In genomic region chr2:9234680-9235387, GRCh38 we compare ENCODE assay signal across 1 cellular context.
TF ChIP-seq lines count a peak whose summit lies in the region.

No MANE protein-coding gene starts in this region.

TF ChIP-seq in HepG2, 621 proteins besides CTCF, POLR2A, EP300 and RAD21 (continued from another document and continues in another):
- TF ChIP-seq AHDC1 (CRISPR knock-in tag; IDR thresholded peaks at IDR 0.05; ENCODE audit: borderline replicate concordance), result peak; percentile 32; the same call in 1 of the 2 replicates
- TF ChIP-seq ZSCAN29 (CRISPR knock-in tag; conservative IDR thresholded peaks at IDR 0.05), result no peak
- no peak for TF ChIP-seq AKNA (CRISPR knock-in tag; IDR thresholded peaks at IDR 0.05; ENCODE audit: borderline replicate concordance)
- TF ChIP-seq SALL1 (CRISPR knock-in tag; IDR thresholded peaks at IDR 0.05), result peak; percentile 34; the same call in 1 of the 2 replicates
- no peak for TF ChIP-seq MXI1 (IDR thresholded peaks at IDR 0.05; ENCODE audit: borderline replicate concordance, low read depth, low read length)
- TF ChIP-seq ZNF18 (CRISPR knock-in tag; IDR thresholded peaks at IDR 0.05; ENCODE audit: insufficient replicate concordance), result no peak
- 0 out of 2 replicates have a peak, but pooled peaks have one; percentile 26 for TF ChIP-seq PHF8 (CRISPR knock-in tag; IDR thresholded peaks at IDR 0.05)
- no peak for TF ChIP-seq JARID2 (CRISPR knock-in tag; IDR thresholded peaks at IDR 0.05; ENCODE audit: insufficient replicate concordance)
- no peak for TF ChIP-seq MIXL1 (CRISPR knock-in tag; IDR thresholded peaks at IDR 0.05)
- TF ChIP-seq ZBTB46 (CRISPR knock-in tag; IDR thresholded peaks at IDR 0.05; ENCODE audit: borderline replicate concordance), result no peak
- TF ChIP-seq CEBPG (CRISPR knock-in tag; IDR thresholded peaks at IDR 0.05), result peak; percentile 45
- no peak for TF ChIP-seq ZNF547 (CRISPR knock-in tag; IDR thresholded peaks at IDR 0.05)
- TF ChIP-seq ETV5 (CRISPR knock-in tag; IDR thresholded peaks at IDR 0.05; ENCODE audit: borderline replicate concordance), result peak; percentile 98
- no peak for TF ChIP-seq CENPT (CRISPR knock-in tag; IDR thresholded peaks at IDR 0.05; ENCODE audit: low read depth)
- TF ChIP-seq RFXAP (CRISPR knock-in tag; IDR thresholded peaks at IDR 0.05; ENCODE audit: borderline replicate concordance), result 0 out of 2 replicates have a peak, but pooled peaks have one; percentile 13
- no peak for TF ChIP-seq PHF5A (CRISPR knock-in tag; IDR thresholded peaks at IDR 0.05; ENCODE audit: low read depth, unreplicated experiment)
- TF ChIP-seq ZBED4 (CRISPR knock-in tag; IDR thresholded peaks at IDR 0.05; ENCODE audit: borderline replicate concordance), result no peak
- TF ChIP-seq ZNF776 (CRISPR knock-in tag; IDR thresholded peaks at IDR 0.05), result no peak
- TF ChIP-seq ZFP36L1 (CRISPR knock-in tag; IDR thresholded peaks at IDR 0.05), result peak; percentile 50; the same call in 1 of the 2 replicates
- TF ChIP-seq KLF16 (CRISPR knock-in tag; IDR thresholded peaks at IDR 0.05), result peak in 1 of 2 experiments; percentile 79; a peak in 2 of 4 replicates
- peak; percentile 48; the same call in 1 of the 2 replicates for TF ChIP-seq YEATS4 (CRISPR knock-in tag; IDR thresholded peaks at IDR 0.05; ENCODE audit: borderline replicate concordance)
- peak; percentile 7; the same call in 1 of the 2 replicates for TF ChIP-seq MAFF (IDR thresholded peaks at IDR 0.05; ENCODE audit: low read depth, low read length)
- TF ChIP-seq ATF3 (CRISPR knock-in tag; IDR thresholded peaks at IDR 0.05), result peak; percentile 82
- no peak for TF ChIP-seq ZNF383 (CRISPR knock-in tag; IDR thresholded peaks at IDR 0.05; ENCODE audit: borderline replicate concordance)
- TF ChIP-seq ZNF234 (CRISPR knock-in tag; conservative IDR thresholded peaks at IDR 0.05), result no peak
- no peak for TF ChIP-seq TOPORS (CRISPR knock-in tag; IDR thresholded peaks at IDR 0.05)
- TF ChIP-seq NCOA2 (CRISPR knock-in tag; IDR thresholded peaks at IDR 0.05), result peak; percentile 78
- no peak for TF ChIP-seq ZNF788 (CRISPR knock-in tag; IDR thresholded peaks at IDR 0.05; ENCODE audit: borderline replicate concordance)
- TF ChIP-seq TFAP4 (IDR thresholded peaks at IDR 0.05; ENCODE audit: borderline replicate concordance, low read depth), result peak; percentile 2; the same call in 1 of the 2 replicates
- TF ChIP-seq ZNF687 (CRISPR knock-in tag; IDR thresholded peaks at IDR 0.05), result peak; percentile 63
